Comparison of ENCODE assay signal across 13 cellular contexts in the genomic region with DNA sequence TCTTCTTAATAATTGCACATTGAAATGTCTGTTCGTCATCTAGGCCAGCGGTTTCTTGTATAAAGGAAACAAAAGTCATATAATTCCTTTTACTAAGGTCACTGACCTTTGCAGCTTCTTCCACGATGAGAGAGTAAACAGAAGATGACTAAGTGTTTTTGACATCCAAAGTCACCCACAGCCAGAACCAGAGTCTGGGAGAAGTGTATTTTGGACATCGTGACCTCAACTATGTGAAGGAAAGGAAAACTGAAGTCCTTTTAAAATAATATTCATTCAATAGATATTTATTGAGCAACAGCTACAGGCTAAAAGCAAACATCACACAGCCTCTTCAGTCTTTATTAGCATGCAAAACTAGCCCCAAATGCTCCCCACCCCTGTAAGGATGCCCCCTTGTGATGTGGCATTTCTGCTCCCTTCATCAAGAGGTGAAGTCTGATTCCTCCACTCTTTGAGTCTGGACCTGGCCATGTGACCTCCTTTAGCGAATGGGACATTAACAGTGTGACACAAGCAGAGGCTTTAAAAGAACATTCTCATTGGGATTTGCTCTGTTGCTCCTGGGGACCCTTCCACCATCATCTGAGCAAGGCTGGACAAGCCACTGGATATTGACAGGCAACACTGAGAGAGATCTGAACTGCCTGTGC. TPM values are rescaled to one million over a fixed set of nuclear protein-coding genes. Genes with fewer than 3 reads are reported as not detected.
DNase-seq lines count a peak whose midpoint lies in the region; ATAC-seq lines count a peak whose summit lies in the region.
"Had no signal": no experiment of that assay in that cellular context is flagged by ENCODE, and none has a peak within 500 bp of the region (broad histone marks: within the 10 kb centered on the region; RNA-seq: fewer than 3 reads in every experiment).

No MANE protein-coding gene starts in this region.

- DNase-seq in GM04503 (ENCODE audit: low read depth) = peak; percentile 97
- DNase-seq in amniotic epithelial cell (ENCODE audit: low read depth) = peak; percentile 95
- DNase-seq in hepatic stellate cell (ENCODE audit: low spot score) = peak; percentile 75
- DNase-seq in smooth muscle cell of the brain vasculature (ENCODE audit: low read depth, low spot score) = peak; percentile 84
- DNase-seq in DMS 273 treated with DMSO at 0.1 percent for 48 hours (lab: John Stamatoyannopoulos, UW) = no peak
- no peak for DNase-seq in hypothalamus (lab: John Stamatoyannopoulos, UW)
- no peak for DNase-seq in NCI-H345 (lab: John Stamatoyannopoulos, UW)
- no peak for DNase-seq in right cardiac atrium
- DNase-seq: activated T-cell treated with anti-CD3 and anti-CD28 coated beads, Interleukin-2, amount 50 U/mL, for 48 hours; CD8-positive, alpha-beta memory T cell; NCI-H1930; spleen; stimulated activated CD8-positive, alpha-beta memory T cell treated with anti-CD3 and anti-CD28 coated beads, Interleukin-4, amount 100 ng/mL, for 48 hours had no signal

- no peaks in the 10 kb centered on the region for H3K9me3 ChIP-seq in right cardiac atrium (ENCODE audit: control insufficient read depth, low read length)

- H3K4me1 ChIP-seq in right cardiac atrium (ENCODE audit: control insufficient read depth, insufficient read depth, low read length) = peaks cover 2% of the 10 kb centered on the region

- H3K4me3 ChIP-seq in right cardiac atrium (ENCODE audit: low read length) = no peak overlapping the region
- H3K4me3 ChIP-seq: spleen had no signal

- 67% methylated on average over 5 of the region's 5 CpGs for WGBS in right cardiac atrium

- no peak overlapping the region for H3K27ac ChIP-seq in right cardiac atrium (ENCODE audit: low read length)
- H3K27ac ChIP-seq: spleen had no signal

- H3K27me3 ChIP-seq in right cardiac atrium (ENCODE audit: control insufficient read depth, insufficient read depth) = no peaks in the 10 kb centered on the region

- intact Hi-C loops in right cardiac atrium (cut with DNase I) = no loop called here

- ATAC-seq in right cardiac atrium = no peak

RNA-seq across cellular contexts. Expression of a gene that starts 8.1 kb away (rescaled TPM):
- total RNA-seq in right cardiac atrium = 100 to 1,000 TPM; 116 to 137 (median 123) TPM
- 127 TPM for polyA plus RNA-seq in right cardiac atrium
- polyA plus RNA-seq: CD8-positive, alpha-beta memory T cell had no signal

Comparison
In these comparisons a context has a peak if more than half of its experiments do, and no peak if none do; other contexts are left out.
1. DNase-seq: peak in GM04503 (single experiment), amniotic epithelial cell (single experiment), hepatic stellate cell (single experiment) and smooth muscle cell of the brain vasculature (single experiment); none in DMS 273 treated with DMSO at 0.1 percent for 48 hours (single experiment), hypothalamus (0 of 51), NCI-H345 (single experiment) and right cardiac atrium (0 of 3).